ENCODE assay signal across 17 cellular contexts in the genomic region with DNA sequence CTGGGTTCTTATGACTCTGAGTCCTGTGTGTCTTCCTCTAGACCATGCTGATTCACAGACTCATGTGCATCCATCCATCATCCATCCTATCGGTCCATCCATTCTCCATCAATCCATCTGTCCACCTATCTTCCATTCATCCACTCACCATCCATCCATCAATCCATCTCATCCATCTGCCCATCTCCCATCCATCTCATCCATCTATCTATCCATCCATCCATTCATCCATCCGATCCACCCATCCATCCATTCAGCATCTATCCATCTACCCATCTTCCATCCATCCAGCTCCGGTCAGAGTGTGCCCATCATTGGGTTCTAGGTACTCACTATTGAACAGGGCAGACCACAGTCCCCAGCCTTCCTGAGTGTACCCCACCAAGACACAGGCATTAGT.
A peak's percentile ranks its signal among the peaks of the same experiment; 100 is the strongest.
DNase-seq lines count a peak whose midpoint lies in the region; ATAC-seq and TF ChIP-seq lines count a peak whose summit lies in the region.
"Had no signal": no experiment of that assay in that cellular context is flagged by ENCODE, and none has a peak within 500 bp of the region (broad histone marks: within the 10 kb centered on the region; RNA-seq: fewer than 3 reads in every experiment).

No MANE protein-coding gene starts in this region.

- H4K20me1 ChIP-seq in smooth muscle cell (ENCODE audit: low read depth), result no peaks in the 10 kb centered on the region

- H3K9ac ChIP-seq in adipocyte (ENCODE audit: low read length), result peak overlapping the region; percentile 31
- no peak overlapping the region for H3K9ac ChIP-seq in smooth muscle cell (ENCODE audit: low read depth)

- H3K27me3 Mint-ChIP-seq in memory B cell (no peaks in the 10 kb centered on the region), CD14-positive monocyte (ENCODE audit: low read depth in 3 of 3) (peaks cover 0 to 2% (median 0%) of the 10 kb centered on the region in 3 donors)

- H3K27ac ChIP-seq in smooth muscle cell (ENCODE audit: low read depth), result peak overlapping the region; percentile 65
- H3K27ac ChIP-seq in substantia nigra (ENCODE audit: low read depth, low read length, poor library complexity, severe bottlenecking), result no peak overlapping the region
- H3K27ac ChIP-seq: A549 had no signal

- H3K27ac Mint-ChIP-seq in activated naive CD4-positive, alpha-beta T cell treated with anti-CD3 and anti-CD28 coated beads, Interleukin-2, amount 50 U/mL, for 72 hours, result peak overlapping the region; percentile 1 to 66
- H3K27ac Mint-ChIP-seq in memory B cell, result peak overlapping the region; percentile 17
- peak overlapping the region in 1 of 7 donors; percentile 0 for H3K27ac Mint-ChIP-seq in CD14-positive monocyte

- H3K4me1 Mint-ChIP-seq in memory B cell (no peaks in the 10 kb centered on the region), CD14-positive monocyte (no peaks in the 10 kb centered on the region)

- H2AFZ ChIP-seq in smooth muscle cell (ENCODE audit: low read depth), result no peak overlapping the region

- no peak overlapping the region for H3K4me2 ChIP-seq in smooth muscle cell
- H3K4me2 ChIP-seq: A549 had no signal

- intact Hi-C loops in CD14-positive monocyte (cut with micrococcal nuclease), result no loop called here

- H3K9me3 Mint-ChIP-seq in activated naive CD4-positive, alpha-beta T cell treated with anti-CD3 and anti-CD28 coated beads, Interleukin-2, amount 50 U/mL, for 72 hours, result no peaks in the 10 kb centered on the region
- H3K9me3 Mint-ChIP-seq in memory B cell, result no peaks in the 10 kb centered on the region
- peaks cover 0 to 2% (median 0%) of the 10 kb centered on the region in 7 donors for H3K9me3 Mint-ChIP-seq in CD14-positive monocyte
- H3K9me3 Mint-ChIP-seq: H9 had no signal

- H3K27me3 ChIP-seq in adipocyte (replicated peaks; ENCODE audit: control insufficient read depth, insufficient read depth, low read length) (no peaks in the 10 kb centered on the region), smooth muscle cell (ENCODE audit: low read depth) (no peaks in the 10 kb centered on the region)

- no peaks in the 10 kb centered on the region for H3F3A ChIP-seq in smooth muscle cell (ENCODE audit: low read depth)

- H3K4me3 Mint-ChIP-seq in memory B cell, result no peak overlapping the region
- no peak overlapping the region for H3K4me3 Mint-ChIP-seq in CD14-positive monocyte
- H3K4me3 Mint-ChIP-seq: H9 had no signal

- H3K4me3 ChIP-seq in adipocyte (ENCODE audit: low read length) (no peak overlapping the region), smooth muscle cell (no peak overlapping the region)
- H3K4me3 ChIP-seq: A549 had no signal

- H3K36me3 Mint-ChIP-seq in activated naive CD4-positive, alpha-beta T cell treated with anti-CD3 and anti-CD28 coated beads, Interleukin-2, amount 50 U/mL, for 72 hours, result peaks cover 0 to 15% of the 10 kb centered on the region in 2 donors
- H3K36me3 Mint-ChIP-seq in memory B cell (peaks cover 21% of the 10 kb centered on the region), CD14-positive monocyte (peaks cover 74 to 75% of the 10 kb centered on the region in 2 donors)

- H3K9me3 ChIP-seq in adipocyte (ENCODE audit: control insufficient read depth, low read length) (no peaks in the 10 kb centered on the region), smooth muscle cell (replicated peaks; ENCODE audit: low read depth) (no peaks in the 10 kb centered on the region)
- H3K9me3 ChIP-seq: A549 had no signal

- H3K36me3 ChIP-seq in adipocyte (ENCODE audit: control insufficient read depth, insufficient read depth, low read length, severe bottlenecking) (peaks cover 50% of the 10 kb centered on the region), smooth muscle cell (ENCODE audit: low read depth) (no peaks in the 10 kb centered on the region)

- H3K79me2 ChIP-seq in smooth muscle cell (ENCODE audit: low read depth), result no peaks in the 10 kb centered on the region

- WGBS in smooth muscle cell (ENCODE audit: low lambda C conversion rate), result 97% methylated on average over 3 of the region's 3 CpGs

- DNase-seq in activated naive CD4-positive, alpha-beta T cell treated with anti-CD3 and anti-CD28 coated beads, Interleukin-2, amount 50 U/mL, for 72 hours (ENCODE audit: low spot score in 2 of 2), result no peak
- DNase-seq in activated naive CD4-positive, alpha-beta T cell treated with Interleukin-2 at 50 U/mL for 16 hours, result no peak
- DNase-seq in adipocyte (ENCODE audit: low read depth), result no peak
- DNase-seq in memory B cell (ENCODE audit: low spot score in 2 of 2), result no peak
- no peak for DNase-seq in smooth muscle cell (lab: John Stamatoyannopoulos, UW; ENCODE audit: unreplicated experiment)
- no peak for DNase-seq in CD14-positive monocyte (ENCODE audit: low spot score)
- no peak for DNase-seq in substantia nigra (lab: John Stamatoyannopoulos, UW)
- no peak for DNase-seq in activated CD4-positive, alpha-beta T cell treated with anti-CD3 and anti-CD28 coated beads for 1 hour
- DNase-seq: H9, Kasumi-1, NCI-H1105 treated with DMSO at 0.1 percent for 48 hours, NCI-H187 treated with DMSO at 0.1 percent for 48 hours, NCI-H2171 treated with DMSO at 0.1 percent for 48 hours, NCI-H510A, NCI-H82 had no signal

- TF ChIP-seq CTCF in smooth muscle cell (IDR thresholded peaks at IDR 0.05; ENCODE audit: borderline replicate concordance, insufficient read depth, poor library complexity, severe bottlenecking), result no peak
- no peak for TF ChIP-seq CTCF in CD14-positive monocyte (IDR thresholded peaks at IDR 0.05)

- peaks cover 45% of the 10 kb centered on the region for H3K4me1 ChIP-seq in adipocyte (ENCODE audit: control insufficient read depth, insufficient read depth, low read length)
- H3K4me1 ChIP-seq in smooth muscle cell (ENCODE audit: low read depth), result no peaks in the 10 kb centered on the region
- H3K4me1 ChIP-seq: A549 had no signal

- ATAC-seq in activated naive CD4-positive, alpha-beta T cell treated with anti-CD3 and anti-CD28 coated beads, Interleukin-2, amount 50 U/mL, for 72 hours, result no peak
- no peak for ATAC-seq in memory B cell (ENCODE audit: low read depth)
- ATAC-seq: A549, Panc1 had no signal
